8 cellular contexts compared by ENCODE assay signal in the genomic region with DNA sequence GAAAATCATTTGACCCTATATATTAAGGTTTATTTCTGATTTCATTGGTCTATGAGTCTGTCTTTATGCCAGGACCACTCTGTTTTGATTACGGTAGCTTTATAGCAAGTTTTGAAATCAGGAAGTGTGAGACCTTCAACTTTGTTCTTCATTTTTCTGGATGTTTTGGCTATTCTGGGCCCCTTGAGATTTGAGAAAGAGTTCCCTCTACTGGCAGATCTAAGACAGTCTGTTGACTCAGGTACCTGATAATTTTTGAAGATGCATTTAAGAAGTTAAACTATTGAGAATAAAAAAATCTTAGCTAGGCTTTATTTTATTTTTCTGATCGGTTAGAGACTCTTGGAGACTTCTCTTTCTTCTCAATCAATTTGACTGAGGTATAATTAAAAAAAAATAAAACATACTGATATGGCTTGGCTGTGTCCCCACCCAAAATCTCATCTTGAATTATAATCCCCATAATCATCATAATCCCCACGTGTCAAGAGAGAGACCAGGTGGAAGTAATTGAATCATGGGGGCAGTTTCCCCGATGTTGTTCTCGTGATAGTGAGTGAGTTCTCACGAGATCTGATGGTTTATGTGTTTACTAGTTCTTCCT.
DNase-seq lines count a peak whose midpoint lies in the region; ATAC-seq and TF ChIP-seq lines count a peak whose summit lies in the region.

No MANE protein-coding gene starts in this region.

- TF ChIP-seq CTCF in CD8-positive, alpha-beta T cell (IDR thresholded peaks at IDR 0.05), result peak; percentile 19
- TF ChIP-seq CTCF in epithelial cell of proximal tubule (conservative IDR thresholded peaks at IDR 0.05; ENCODE audit: low read depth, low read length), result peak; percentile 75

- H3K27me3 Mint-ChIP-seq in CD8-positive, alpha-beta T cell (ENCODE audit: low read depth), result peaks cover 4% of the 10 kb centered on the region
- H3K27me3 Mint-ChIP-seq in stimulated activated naive B cell treated with anti-CD40 and anti-IgM and Interleukin-4, amounts not matched to agents 10 μg/mL and 1 μg/mL and 100 μg/mL, for 72 hours, result peaks cover 19 to 36% of the 10 kb centered on the region in 2 donors

- no peak overlapping the region for H3K27ac ChIP-seq in CD8-positive, alpha-beta T cell (ENCODE audit: low read depth, low read length)

- intact Hi-C loops in CD8-positive, alpha-beta T cell (cut with DNase I, micrococcal nuclease), result loop anchor here (1.0 to 2.0 kb wide), 2 partner anchors 132 to 608 kb away; no protein-coding TSS in a partner anchor

- no peaks in the 10 kb centered on the region for H3K4me1 ChIP-seq in CD8-positive, alpha-beta T cell (ENCODE audit: insufficient read depth, low read length)

- no peak overlapping the region for H3K4me3 Mint-ChIP-seq in CD8-positive, alpha-beta T cell
- H3K4me3 Mint-ChIP-seq in stimulated activated naive B cell treated with anti-CD40 and anti-IgM and Interleukin-4, amounts not matched to agents 10 μg/mL and 1 μg/mL and 100 μg/mL, for 72 hours, result no peak overlapping the region

- no peaks in the 10 kb centered on the region for H3K4me1 Mint-ChIP-seq in CD8-positive, alpha-beta T cell (ENCODE audit: low read depth)
- H3K4me1 Mint-ChIP-seq in stimulated activated naive B cell treated with anti-CD40 and anti-IgM and Interleukin-4, amounts not matched to agents 10 μg/mL and 1 μg/mL and 100 μg/mL, for 72 hours, result no peaks in the 10 kb centered on the region

- no peaks in the 10 kb centered on the region for H3K36me3 Mint-ChIP-seq in CD8-positive, alpha-beta T cell
- H3K36me3 Mint-ChIP-seq in stimulated activated naive B cell treated with anti-CD40 and anti-IgM and Interleukin-4, amounts not matched to agents 10 μg/mL and 1 μg/mL and 100 μg/mL, for 72 hours, result no peaks in the 10 kb centered on the region

- DNase-seq in CD8-positive, alpha-beta T cell, result no peak
- DNase-seq in H4 (ENCODE audit: low spot score) (peak; percentile 64), NOMO-1 treated with DMSO at 0.1 percent for 48 hours (lab: John Stamatoyannopoulos, UW; ENCODE audit: unreplicated experiment) (peak; percentile 86), epithelial cell of proximal tubule (ENCODE audit: low read depth) (no peak)
- DNase-seq in stimulated activated naive B cell treated with anti-CD40 and anti-IgM and Interleukin-4, amounts not matched to agents 10 μg/mL and 1 μg/mL and 100 μg/mL, for 72 hours, result no peak
- no peak for DNase-seq in stimulated activated naive CD8-positive, alpha-beta T cell treated with anti-CD3 and anti-CD28 coated beads, Interleukin-15, Interleukin-2, amounts not matched to agents 100 U/mL and 50 U/mL, for 24 hours
- DNase-seq in effector CD4-positive, alpha-beta T cell, result no peak

- H3K36me3 ChIP-seq in CD8-positive, alpha-beta T cell (ENCODE audit: insufficient read depth, low read length), result no peaks in the 10 kb centered on the region

- no peak overlapping the region for H3K4me3 ChIP-seq in CD8-positive, alpha-beta T cell (ENCODE audit: low read depth, low read length)
- no peak overlapping the region for H3K4me3 ChIP-seq in epithelial cell of proximal tubule (ENCODE audit: low read depth, low read length)

- POLR2A ChIA-PET in CD8-positive, alpha-beta T cell (lab: Charles Lee), result interaction anchor here (0.7 kb wide), 1 partner anchor 1140 kb away, joined by 3 read pairs; no protein-coding TSS in a partner anchor

- H3K27ac Mint-ChIP-seq in CD8-positive, alpha-beta T cell, result no peak overlapping the region
- no peak overlapping the region for H3K27ac Mint-ChIP-seq in stimulated activated naive B cell treated with anti-CD40 and anti-IgM and Interleukin-4, amounts not matched to agents 10 μg/mL and 1 μg/mL and 100 μg/mL, for 72 hours

- CTCF ChIA-PET in CD8-positive, alpha-beta T cell (lab: Charles Lee), result interaction anchor here (0.6 to 1.4 kb wide), 4 partner anchors 12 to 607 kb away, joined by 3 to 9 read pairs (median 4); no protein-coding TSS in a partner anchor

- ATAC-seq in CD8-positive, alpha-beta T cell, result no peak
- peak; percentile 71 to 76 for ATAC-seq in stimulated activated naive B cell treated with anti-CD40 and anti-IgM and Interleukin-4, amounts not matched to agents 10 μg/mL and 1 μg/mL and 100 μg/mL, for 72 hours (replicated peaks)
- ATAC-seq in stimulated activated naive CD8-positive, alpha-beta T cell treated with anti-CD3 and anti-CD28 coated beads, Interleukin-15, Interleukin-2, amounts not matched to agents 100 U/mL and 50 U/mL, for 24 hours, result no peak
- no peak for ATAC-seq in HG03039 (IDR thresholded peaks at IDR 0.05; ENCODE audit: unreplicated experiment)

- no peaks in the 10 kb centered on the region for H3K27me3 ChIP-seq in CD8-positive, alpha-beta T cell (ENCODE audit: insufficient read depth, low read length)

- no peaks in the 10 kb centered on the region for H3K9me3 Mint-ChIP-seq in CD8-positive, alpha-beta T cell
- H3K9me3 Mint-ChIP-seq in stimulated activated naive B cell treated with anti-CD40 and anti-IgM and Interleukin-4, amounts not matched to agents 10 μg/mL and 1 μg/mL and 100 μg/mL, for 72 hours, result no peaks in the 10 kb centered on the region

- H3K9me3 ChIP-seq in CD8-positive, alpha-beta T cell (ENCODE audit: low read length), result no peaks in the 10 kb centered on the region

Comparison
In these comparisons a context has a peak if more than half of its experiments do, and no peak if none do; other contexts are left out.
1. ATAC-seq: peak in stimulated activated naive B cell treated with anti-CD40 and anti-IgM and Interleukin-4, amounts not matched to agents 10 μg/mL and 1 μg/mL and 100 μg/mL, for 72 hours (2 of 2); none in CD8-positive, alpha-beta T cell (single experiment), stimulated activated naive CD8-positive, alpha-beta T cell treated with anti-CD3 and anti-CD28 coated beads, Interleukin-15, Interleukin-2, amounts not matched to agents 100 U/mL and 50 U/mL, for 24 hours (single experiment) and HG03039 (single experiment).
2. DNase-seq: peak in H4 (single experiment) and NOMO-1 treated with DMSO at 0.1 percent for 48 hours (single experiment); none in CD8-positive, alpha-beta T cell (0 of 7), epithelial cell of proximal tubule (single experiment), stimulated activated naive B cell treated with anti-CD40 and anti-IgM and Interleukin-4, amounts not matched to agents 10 μg/mL and 1 μg/mL and 100 μg/mL, for 72 hours (single experiment), stimulated activated naive CD8-positive, alpha-beta T cell treated with anti-CD3 and anti-CD28 coated beads, Interleukin-15, Interleukin-2, amounts not matched to agents 100 U/mL and 50 U/mL, for 24 hours (single experiment) and effector CD4-positive, alpha-beta T cell (single experiment).